ENCODE assay signal across 10 cellular contexts in genomic region chr20:15380770-15381169, GRCh38.
"Had no signal": no experiment of that assay in that cellular context is flagged by ENCODE, and none has a peak within 500 bp of the region (broad histone marks: within the 10 kb centered on the region; RNA-seq: fewer than 3 reads in every experiment).

No MANE protein-coding gene starts in this region.

- ATAC-seq: foreskin keratinocyte, left colon, WTC11 had no signal

- DNase-seq: activated CD4-positive, alpha-beta T cell treated with anti-CD3 and anti-CD28 coated beads, Interleukin-2, amount 10 ng/mL, durations not matched to agents 24 days and 14 days; activated CD8-positive, alpha-beta memory T cell treated with anti-CD3 and anti-CD28 coated beads for 24 hours; activated naive CD4-positive, alpha-beta T cell treated with anti-CD3 and anti-CD28 coated beads for 36 hours; left colon; midbrain; retina; tibial artery; uterus had no signal
